ENCODE assay signal across 20 cellular contexts in the genomic region with DNA sequence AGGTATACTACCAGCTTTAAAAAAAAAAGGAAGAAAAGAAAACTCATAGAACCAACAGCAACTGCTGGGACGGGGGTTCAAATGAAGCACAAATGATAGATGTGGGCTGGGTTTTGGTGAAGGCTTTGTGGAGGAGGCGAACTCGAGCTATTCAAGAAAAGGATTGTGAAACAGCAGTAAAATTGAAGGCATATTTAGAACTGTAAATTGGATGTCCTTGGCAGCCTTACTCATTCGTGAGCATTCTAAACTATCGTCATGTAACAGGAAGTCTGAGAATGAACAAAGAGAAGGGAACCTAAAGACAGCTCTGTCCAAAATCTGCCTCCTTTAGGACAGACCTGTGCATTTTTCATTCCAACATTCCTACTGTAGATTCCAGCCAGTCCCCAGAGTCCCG.
DNase-seq lines count a peak whose midpoint lies in the region; ATAC-seq and TF ChIP-seq lines count a peak whose summit lies in the region.
"Had no signal": no experiment of that assay in that cellular context is flagged by ENCODE, and none has a peak within 500 bp of the region (broad histone marks: within the 10 kb centered on the region; RNA-seq: fewer than 3 reads in every experiment).

No MANE protein-coding gene starts in this region.

- H3K27ac ChIP-seq in A673 (ENCODE audit: low read depth, low read length, poor library complexity, severe bottlenecking) = peak overlapping the region; percentile 35
- H3K27ac ChIP-seq in IMR-90 (ENCODE audit: insufficient read depth, low read length) = no peak overlapping the region
- no peak overlapping the region for H3K27ac ChIP-seq in ovary
- H3K27ac ChIP-seq: cardiac muscle cell, esophagus muscularis mucosa, KMS-11, parathyroid adenoma, upper lobe of right lung had no signal

- H3K27me3 Mint-ChIP-seq in chondrocyte (ENCODE audit: low read depth) (no peaks in the 10 kb centered on the region), Caco-2 (ENCODE audit: insufficient read depth, unreplicated experiment) (no peaks in the 10 kb centered on the region)
- H3K27me3 Mint-ChIP-seq: activated CD4-positive, alpha-beta T cell treated with anti-CD3 and anti-CD28 coated beads, Interleukin-2, amount 10 ng/mL, durations not matched to agents 24 days and 14 days; CD8-positive, alpha-beta memory T cell; stimulated activated naive CD8-positive, alpha-beta T cell treated with anti-CD3 and anti-CD28 coated beads, Interleukin-15, Interleukin-2, amounts not matched to agents 100 ng/mL and 50 ng/mL, for 24 hours had no signal

- no peak overlapping the region for H2BK5ac ChIP-seq in IMR-90 (ENCODE audit: low read depth, low read length, poor library complexity, severe bottlenecking)

- H2BK15ac ChIP-seq in IMR-90 (ENCODE audit: low read depth, low read length) = no peak overlapping the region

- intact Hi-C loops in A673 (cut with micrococcal nuclease; ENCODE audit: unreplicated experiment) = no loop called here
- intact Hi-C loops in IMR-90 (cut with micrococcal nuclease) = no loop called here
- intact Hi-C loops in ovary (cut with DNase I) = no loop called here
- intact Hi-C loops in Caco-2 (cut with micrococcal nuclease; ENCODE audit: unreplicated experiment) = no loop called here

- H3K4me1 ChIP-seq in A673 (ENCODE audit: insufficient read depth, low read length, poor library complexity, severe bottlenecking) (no peaks in the 10 kb centered on the region), IMR-90 (ENCODE audit: control insufficient read depth, insufficient read depth, low read length) (no peaks in the 10 kb centered on the region; the same call in 1 of the 2 replicates), ovary (ENCODE audit: insufficient read depth) (no peaks in the 10 kb centered on the region), Caco-2 (peaks cover 1% of the 10 kb centered on the region)
- H3K4me1 ChIP-seq: esophagus muscularis mucosa, parathyroid adenoma, upper lobe of right lung had no signal

- H3K9me3 Mint-ChIP-seq in chondrocyte (ENCODE audit: low read depth) (peaks cover 12% of the 10 kb centered on the region), Caco-2 (ENCODE audit: unreplicated experiment) (peaks cover 11% of the 10 kb centered on the region)
- H3K9me3 Mint-ChIP-seq: stimulated activated naive CD8-positive, alpha-beta T cell treated with anti-CD3 and anti-CD28 coated beads, Interleukin-15, Interleukin-2, amounts not matched to agents 100 ng/mL and 50 ng/mL, for 24 hours had no signal

- H3K79me1 ChIP-seq in IMR-90 (ENCODE audit: low read depth in 1 of 2, low read length in 2 of 2) = no peaks in the 10 kb centered on the region

- H4K91ac ChIP-seq in IMR-90 (ENCODE audit: insufficient read depth, low read depth, low read length) = no peak overlapping the region

- TF ChIP-seq CTCF in A673 (conservative IDR thresholded peaks at IDR 0.05; ENCODE audit: low read depth, low read length) = no peak
- TF ChIP-seq CTCF in IMR-90 (conservative IDR thresholded peaks at IDR 0.05; ENCODE audit: low read depth, low read length) = no peak
- peak; percentile 23 for TF ChIP-seq CTCF in chondrocyte (IDR thresholded peaks at IDR 0.05)
- no peak for TF ChIP-seq CTCF in ovary (IDR thresholded peaks at IDR 0.05)
- no peak for TF ChIP-seq CTCF in Caco-2 (IDR thresholded peaks at IDR 0.05; ENCODE audit: insufficient read depth in 1 of 2, low read depth in 1 of 2, low read length in 1 of 2, severe bottlenecking in 1 of 2, unreplicated experiment in 1 of 2)

- no peak overlapping the region for H3K4me2 ChIP-seq in IMR-90 (ENCODE audit: low read depth, low read length)
- H3K4me2 ChIP-seq: KMS-11 had no signal

- no peak for TF ChIP-seq RAD21 in IMR-90 (IDR thresholded peaks at IDR 0.05; ENCODE audit: low read length)

- no peak overlapping the region for H3K4me3 Mint-ChIP-seq in chondrocyte (ENCODE audit: unreplicated experiment)
- H3K4me3 Mint-ChIP-seq in Caco-2 (ENCODE audit: unreplicated experiment) = no peak overlapping the region
- H3K4me3 Mint-ChIP-seq: activated CD4-positive, alpha-beta T cell treated with anti-CD3 and anti-CD28 coated beads, Interleukin-2, amount 10 ng/mL, durations not matched to agents 24 days and 14 days; stimulated activated naive CD8-positive, alpha-beta T cell treated with anti-CD3 and anti-CD28 coated beads, Interleukin-15, Interleukin-2, amounts not matched to agents 100 ng/mL and 50 ng/mL, for 24 hours had no signal

- CTCF ChIA-PET in A673 (lab: Charles Lee) (no interaction called here), IMR-90 (lab: Yijun Ruan, JAX) (interaction anchor here (0.6 kb wide), 1 partner anchor 483 kb away, joined by 3 read pairs; no protein-coding TSS in a partner anchor), Caco-2 (lab: Charles Lee) (no interaction called here)

- no peak overlapping the region for H3K14ac ChIP-seq in IMR-90 (replicated peaks; ENCODE audit: low read depth, low read length)

- no peak overlapping the region for H3K23ac ChIP-seq in IMR-90 (ENCODE audit: low read depth, low read length)

- H2BK120ac ChIP-seq in IMR-90 (ENCODE audit: low read depth, low read length) = no peak overlapping the region

- no peak overlapping the region for H2AFZ ChIP-seq in IMR-90 (replicated peaks; ENCODE audit: low read length, poor library complexity)
- H2AFZ ChIP-seq: parathyroid adenoma had no signal

- in situ Hi-C loops in IMR-90 (cut with MboI; ENCODE audit: low sequenced_read_pairs) = no loop called here

- ATAC-seq in IMR-90 (ENCODE audit: low read depth) (no peak; the same call in 1 of the 2 replicates), HG02642 (IDR thresholded peaks at IDR 0.05; ENCODE audit: poor library complexity, unreplicated experiment) (no peak), GM19467 (IDR thresholded peaks at IDR 0.05; ENCODE audit: unreplicated experiment) (no peak)
- ATAC-seq: upper lobe of right lung had no signal

- H3K9me1 ChIP-seq in IMR-90 (ENCODE audit: insufficient read depth, low read length) = no peaks in the 10 kb centered on the region; the same call in 1 of the 2 replicates

- dilution Hi-C loops in IMR-90 (cut with HindIII; ENCODE audit: low sequenced_read_pairs, unreplicated experiment) = no loop called here

- no peaks in the 10 kb centered on the region for H4K20me1 ChIP-seq in IMR-90 (ENCODE audit: insufficient read depth, low read length)

- no peak overlapping the region for H3K18ac ChIP-seq in IMR-90 (ENCODE audit: low read depth, low read length)

- no peaks in the 10 kb centered on the region for H3K27me3 ChIP-seq in A673 (replicated peaks; ENCODE audit: insufficient read depth, low read depth, low read length, poor library complexity)
- H3K27me3 ChIP-seq in IMR-90 (ENCODE audit: control insufficient read depth, insufficient read depth, low read length) = no peaks in the 10 kb centered on the region
- no peaks in the 10 kb centered on the region for H3K27me3 ChIP-seq in ovary
- H3K27me3 ChIP-seq in Caco-2 (replicated peaks; ENCODE audit: control insufficient read depth, insufficient read depth, low read length) = no peaks in the 10 kb centered on the region
- H3K27me3 ChIP-seq: cardiac muscle cell, esophagus muscularis mucosa, upper lobe of right lung had no signal

- DNase-seq in A673 (ENCODE audit: low spot score) (peak; percentile 35), IMR-90 (peak; percentile 35), chondrocyte (ENCODE audit: low spot score) (no peak), iris pigment epithelial cell (ENCODE audit: low read depth) (peak; percentile 87), ovary (no peak), Caco-2 (no peak)
- DNase-seq: activated CD4-positive, alpha-beta T cell treated with anti-CD3 and anti-CD28 coated beads, Interleukin-2, amount 10 ng/mL, durations not matched to agents 24 days and 14 days; activated effector memory CD4-positive, alpha-beta T cell treated with Interleukin-2 at 50 U/mL for 16 hours; CD8-positive, alpha-beta memory T cell; DND-41; NCI-H1417 treated with DMSO at 0.1 percent for 48 hours; NCI-H526; upper lobe of right lung had no signal

- H4K5ac ChIP-seq in IMR-90 (ENCODE audit: low read depth, low read length) = no peak overlapping the region

- no peak overlapping the region for H3K56ac ChIP-seq in IMR-90 (ENCODE audit: extremely low read depth, insufficient read depth, low read length)

- POLR2A ChIA-PET in A673 (lab: Charles Lee; ENCODE audit: low non-redundant PET) = no interaction called here
- POLR2A ChIA-PET in IMR-90 (lab: Charles Lee; ENCODE audit: unreplicated experiment) = interaction anchor here (0.6 kb wide), 1 partner anchor 148 kb away, joined by 3 read pairs; no protein-coding TSS in a partner anchor
- POLR2A ChIA-PET in Caco-2 (lab: Charles Lee) = no interaction called here

- H3K36me3 Mint-ChIP-seq in chondrocyte (ENCODE audit: low read depth) = peaks cover 7% of the 10 kb centered on the region
- peaks cover 37% of the 10 kb centered on the region for H3K36me3 Mint-ChIP-seq in Caco-2 (ENCODE audit: insufficient read depth, unreplicated experiment)

- H3K4ac ChIP-seq in IMR-90 (ENCODE audit: low read depth, low read length) = no peak overlapping the region

- no peak for TF ChIP-seq POLR2A in IMR-90 (IDR thresholded peaks at IDR 0.05; ENCODE audit: low read depth, low read length)
- TF ChIP-seq POLR2A in ovary (IDR thresholded peaks at IDR 0.05) = no peak

- no peak overlapping the region for H2BK20ac ChIP-seq in IMR-90 (ENCODE audit: low read depth, low read length)

- H3K4me1 Mint-ChIP-seq in chondrocyte (ENCODE audit: low read depth) = peaks cover 29% of the 10 kb centered on the region
- H3K4me1 Mint-ChIP-seq in Caco-2 (ENCODE audit: low read depth, unreplicated experiment) = peaks cover under 1% of the 10 kb centered on the region
- H3K4me1 Mint-ChIP-seq: activated CD4-positive, alpha-beta T cell treated with anti-CD3 and anti-CD28 coated beads, Interleukin-2, amount 10 ng/mL, durations not matched to agents 24 days and 14 days; CD8-positive, alpha-beta memory T cell had no signal

- H3K36me3 ChIP-seq in A673 (ENCODE audit: insufficient read depth, low read length, poor library complexity, severe bottlenecking) (peaks cover 4% of the 10 kb centered on the region), IMR-90 (ENCODE audit: control insufficient read depth, insufficient read depth, low read length) (peaks cover 9% of the 10 kb centered on the region), ovary (no peaks in the 10 kb centered on the region), Caco-2 (ENCODE audit: control insufficient read depth, insufficient read depth, low read length) (peaks cover 3% of the 10 kb centered on the region)

- H3K9ac ChIP-seq in IMR-90 (ENCODE audit: low read depth, low read length) = no peak overlapping the region
- H3K9ac ChIP-seq: KMS-11, parathyroid adenoma had no signal

- TF ChIP-seq EP300 in ovary (IDR thresholded peaks at IDR 0.05) = no peak

- WGBS in IMR-90 (ENCODE audit: extremely low coverage in 2 of 2, insufficient read length in 1 of 2), 2 experiments = 100% methylated on average over 2 of the region's 6 CpGs; no CpG with 5 or more reads in 1 of the 2 experiments
- WGBS in ovary, 3 donors = 32 to 38% (median 33%) methylated on average over 6 of the region's 6 CpGs

- H3K9me3 ChIP-seq in A673 (ENCODE audit: low read depth, low read length, poor library complexity, severe bottlenecking) (no peaks in the 10 kb centered on the region), IMR-90 (ENCODE audit: control insufficient read depth, insufficient read depth, low read length) (peaks cover 3% of the 10 kb centered on the region), ovary (no peaks in the 10 kb centered on the region), Caco-2 (0 out of 2 replicates have a peak, but pooled peaks cover 3% of the 10 kb centered on the region)
- H3K9me3 ChIP-seq: upper lobe of right lung had no signal

- H4K8ac ChIP-seq in IMR-90 (ENCODE audit: low read depth in 2 of 2, low read length in 2 of 2) = no peak overlapping the region

- H2AK5ac ChIP-seq in IMR-90 (ENCODE audit: low read depth, low read length) = no peak overlapping the region

- H3K4me3 ChIP-seq in A673 (ENCODE audit: low read depth, low read length, poor library complexity, severe bottlenecking) (no peak overlapping the region), IMR-90 (ENCODE audit: insufficient read depth, low read depth, low read length) (no peak overlapping the region), ovary (no peak overlapping the region), Caco-2 (ENCODE audit: low read depth, low read length) (no peak overlapping the region)
- H3K4me3 ChIP-seq: cardiac muscle cell, esophagus muscularis mucosa, upper lobe of right lung had no signal

- H3K27ac Mint-ChIP-seq in chondrocyte (ENCODE audit: unreplicated experiment) (peak overlapping the region; percentile 57), Caco-2 (ENCODE audit: unreplicated experiment) (no peak overlapping the region)
- H3K27ac Mint-ChIP-seq: activated CD4-positive, alpha-beta T cell treated with anti-CD3 and anti-CD28 coated beads, Interleukin-2, amount 10 ng/mL, durations not matched to agents 24 days and 14 days; CD8-positive, alpha-beta memory T cell; stimulated activated naive CD8-positive, alpha-beta T cell treated with anti-CD3 and anti-CD28 coated beads, Interleukin-15, Interleukin-2, amounts not matched to agents 100 ng/mL and 50 ng/mL, for 24 hours had no signal

- BruUV-seq in A673 (replicated peaks; lab: Mats Ljungman, UMichigan) (no TSS peak), IMR-90 (replicated peaks; lab: Mats Ljungman, UMichigan) (no TSS peak), Caco-2 (replicated peaks; lab: Mats Ljungman, UMichigan) (no TSS peak)

- H2AK9ac ChIP-seq in IMR-90 (replicated peaks; ENCODE audit: low read depth, low read length, poor library complexity) = no peak overlapping the region

Comparison
In these comparisons a context has a peak if more than half of its experiments do, and no peak if none do; other contexts are left out.
1. DNase-seq: peak in A673 (single experiment), IMR-90 (single experiment) and iris pigment epithelial cell (single experiment); none in chondrocyte (single experiment), ovary (0 of 5) and Caco-2 (0 of 2).